ENCODE assay signal across 8 cellular contexts in genomic region chr19:10290876-10291553, GRCh38. TPM values are rescaled to one million over a fixed set of nuclear protein-coding genes. Genes with fewer than 3 reads are reported as not detected.
A peak's percentile ranks its signal among the peaks of the same experiment; 100 is the strongest.
DNase-seq lines count a peak whose midpoint lies in the region; ATAC-seq, FAIRE-seq and TF ChIP-seq lines count a peak whose summit lies in the region.

No MANE protein-coding gene starts in this region.

- H3K27ac Mint-ChIP-seq in astrocyte (ENCODE audit: unreplicated experiment): peak overlapping the region; percentile 72

- DNase-seq in activated effector memory CD4-positive, alpha-beta T cell treated with anti-CD3 and anti-CD28 coated beads, Interleukin-2, amount 50 U/mL, for 16 hours: peak; percentile 84
- DNase-seq in activated effector memory CD4-positive, alpha-beta T cell treated with Interleukin-2 at 50 U/mL for 16 hours: no peak
- DNase-seq in Peyer's patch: peak; percentile 51 to 85 (median 69)
- DNase-seq in astrocyte (ENCODE audit: low read depth): no peak
- DNase-seq in stimulated activated CD4-positive, alpha-beta T cell treated with anti-CD3 and anti-CD28 coated beads, Interleukin-15, amount 100 ng/mL, for 24 hours: peak; percentile 73

- H3K4me1 ChIP-seq in Peyer's patch: peaks cover 0 to 91% (median 72%) of the 10 kb centered on the region in 4 donors
- H3K4me1 ChIP-seq in astrocyte (ENCODE audit: insufficient read depth, low read length): peaks cover 37% of the 10 kb centered on the region
- H3K4me1 ChIP-seq in iPS-20b (ENCODE audit: insufficient read depth, low read length): peaks cover 12% of the 10 kb centered on the region; the same call in 1 of the 2 replicates

- peak overlapping the region; percentile 82 for H3K4me2 ChIP-seq in astrocyte (ENCODE audit: low read length)

- H2AFZ ChIP-seq in astrocyte (ENCODE audit: low read depth, low read length): peak overlapping the region; percentile 66

- H3K4me3 ChIP-seq in Peyer's patch (peak overlapping the region; percentile 29 to 49 (median 36)), astrocyte (ENCODE audit: insufficient read depth, low read depth, low read length) (peak overlapping the region; percentile 39), iPS-20b (ENCODE audit: low read length) (peak overlapping the region; percentile 69; the same call in 1 of the 2 replicates)

- H3K27me3 ChIP-seq in Peyer's patch (peaks cover 0 to 64% of the 10 kb centered on the region in 2 donors), astrocyte (ENCODE audit: insufficient read depth, low read length) (peaks cover 72% of the 10 kb centered on the region), iPS-20b (ENCODE audit: insufficient read depth, low read length) (peaks cover 100% of the 10 kb centered on the region)

- H3K9me3 Mint-ChIP-seq in astrocyte (ENCODE audit: unreplicated experiment): peaks cover 27% of the 10 kb centered on the region

- H3K79me2 ChIP-seq in astrocyte (ENCODE audit: insufficient read depth, low read length): no peaks in the 10 kb centered on the region

- H3K9ac ChIP-seq in astrocyte (ENCODE audit: low read length) (no peak overlapping the region), iPS-20b (ENCODE audit: low read depth, low read length) (no peak overlapping the region)

- H3K4me3 Mint-ChIP-seq in astrocyte (ENCODE audit: unreplicated experiment): no peak overlapping the region

- H4K20me1 ChIP-seq in astrocyte (ENCODE audit: insufficient read depth, low read length): peaks cover 16% of the 10 kb centered on the region

- peak; percentile 5 to 14 for TF ChIP-seq POLR2A in Peyer's patch (IDR thresholded peaks at IDR 0.05)

- no peaks in the 10 kb centered on the region for H3K9me3 ChIP-seq in Peyer's patch
- H3K9me3 ChIP-seq in astrocyte (ENCODE audit: insufficient read depth, low read depth, low read length): peaks cover 11% of the 10 kb centered on the region
- H3K9me3 ChIP-seq in iPS-20b (ENCODE audit: insufficient read depth, low read depth, low read length): no peaks in the 10 kb centered on the region

- no peak for TF ChIP-seq CTCF in Peyer's patch (IDR thresholded peaks at IDR 0.05)
- TF ChIP-seq CTCF in astrocyte (IDR thresholded peaks at IDR 0.05; ENCODE audit: insufficient read depth, low read depth, low read length): no peak

- no peak for ATAC-seq in HG03354 (IDR thresholded peaks at IDR 0.05; ENCODE audit: poor library complexity, severe bottlenecking, unreplicated experiment)
- no peak for ATAC-seq in HG02610 (IDR thresholded peaks at IDR 0.05; ENCODE audit: unreplicated experiment)

- peak overlapping the region in 1 of 4 donors; percentile 25 for H3K27ac ChIP-seq in Peyer's patch
- H3K27ac ChIP-seq in astrocyte (ENCODE audit: low read depth, low read length): no peak overlapping the region
- no peak overlapping the region for H3K27ac ChIP-seq in iPS-20b (ENCODE audit: low read length)

- peaks cover 84% of the 10 kb centered on the region for H3K27me3 Mint-ChIP-seq in astrocyte (ENCODE audit: low read depth, unreplicated experiment)

- no peaks in the 10 kb centered on the region for H3K36me3 ChIP-seq in Peyer's patch
- H3K36me3 ChIP-seq in astrocyte (ENCODE audit: insufficient read depth, low read length): no peaks in the 10 kb centered on the region
- H3K36me3 ChIP-seq in iPS-20b (ENCODE audit: insufficient read depth, low read depth, low read length): no peaks in the 10 kb centered on the region

- H3K4me1 Mint-ChIP-seq in astrocyte (ENCODE audit: low read depth, unreplicated experiment): peaks cover 3% of the 10 kb centered on the region

- peaks cover 2% of the 10 kb centered on the region for H3K36me3 Mint-ChIP-seq in astrocyte (ENCODE audit: low read depth, unreplicated experiment)

- FAIRE-seq in astrocyte (lab: Jason Lieb, UNC): no peak

RNA-seq across cellular contexts. Expression of gene ICAM5, which starts 1.3 kb away (rescaled TPM):
- total RNA-seq in Peyer's patch: under 1 TPM in 1 of 4 donors, not detected in 3; 0.27 TPM
- 0.07 and 0.31 TPM in 2 replicates for total RNA-seq in astrocyte

RNA-seq across cellular contexts. Expression of gene ICAM4, which starts 4.3 kb away (rescaled TPM):
- total RNA-seq in Peyer's patch (not detected), astrocyte (0.20 TPM in 1 of 2 replicates, not detected in the other)

RNA-seq across cellular contexts. Expression of gene ZGLP1, which starts 18.6 kb away (rescaled TPM):
- 10 to 100 TPM in 1 of 4 donors, 1 to 10 TPM in 1, not detected in 2; 2.1 to 10.7 TPM for total RNA-seq in Peyer's patch
- 2.5 and 3.4 TPM in 2 replicates for total RNA-seq in astrocyte

RNA-seq across cellular contexts. Expression of gene ICAM1, which starts 20.1 kb away (rescaled TPM):
- total RNA-seq in Peyer's patch: 10 to 100 TPM in 2 of 4 donors, 1 to 10 TPM in 2; 2.6 to 62.7 (median 12.7) TPM
- total RNA-seq in astrocyte: 9.3 and 11.0 TPM in 2 replicates

RNA-seq across cellular contexts. Expression of gene FDX2, which starts 24.8 kb away (rescaled TPM):
- total RNA-seq in Peyer's patch (10 to 100 TPM in 3 of 4 donors, 1 to 10 TPM in 1; 8.3 to 22.2 (median 12.5) TPM), astrocyte (18.6 and 24.4 TPM in 2 replicates)

Comparison
In these comparisons a context has a peak if more than half of its experiments do, and no peak if none do; other contexts are left out.
1. DNase-seq: peak in activated effector memory CD4-positive, alpha-beta T cell treated with anti-CD3 and anti-CD28 coated beads, Interleukin-2, amount 50 U/mL, for 16 hours (single experiment), Peyer's patch (3 of 3) and stimulated activated CD4-positive, alpha-beta T cell treated with anti-CD3 and anti-CD28 coated beads, Interleukin-15, amount 100 ng/mL, for 24 hours (single experiment); none in activated effector memory CD4-positive, alpha-beta T cell treated with Interleukin-2 at 50 U/mL for 16 hours (single experiment) and astrocyte (single experiment).
2. Peak in every context shown above with its lines, with median percentiles within 50 percentile points of each other: H3K4me3 ChIP-seq.